21 cellular contexts compared by ENCODE assay signal in genomic region chr3:63984391-63984790, GRCh38. TPM values are rescaled to one million over a fixed set of nuclear protein-coding genes. Genes with fewer than 3 reads are reported as not detected.
A peak's percentile ranks its signal among the peaks of the same experiment; 100 is the strongest.
DNase-seq lines count a peak whose midpoint lies in the region; ATAC-seq, FAIRE-seq and TF ChIP-seq lines count a peak whose summit lies in the region.
"Had no signal": no experiment of that assay in that cellular context is flagged by ENCODE, and none has a peak within 500 bp of the region (broad histone marks: within the 10 kb centered on the region; RNA-seq: fewer than 3 reads in every experiment).

No MANE protein-coding gene starts in this region.

- peaks cover 69% of the 10 kb centered on the region for H3K36me3 Mint-ChIP-seq in activated CD8-positive, alpha-beta memory T cell treated with anti-CD3 and anti-CD28 coated beads, Interleukin-2, amount 10 ng/mL, durations not matched to agents 7 days and 5 days
- peaks cover 72 to 91% of the 10 kb centered on the region in 2 donors for H3K36me3 Mint-ChIP-seq in CD4-positive, alpha-beta memory T cell
- H3K36me3 Mint-ChIP-seq in activated CD8-positive, alpha-beta T cell treated with anti-CD3 and anti-CD28 coated beads for 36 hours (ENCODE audit: low read depth), result peaks cover 62% of the 10 kb centered on the region

- no peaks in the 10 kb centered on the region for H3K27me3 Mint-ChIP-seq in activated CD8-positive, alpha-beta memory T cell treated with anti-CD3 and anti-CD28 coated beads, Interleukin-2, amount 10 ng/mL, durations not matched to agents 7 days and 5 days
- no peaks in the 10 kb centered on the region for H3K27me3 Mint-ChIP-seq in CD4-positive, alpha-beta memory T cell
- H3K27me3 Mint-ChIP-seq in activated CD8-positive, alpha-beta T cell treated with anti-CD3 and anti-CD28 coated beads for 36 hours, result no peaks in the 10 kb centered on the region

- H3K4me1 ChIP-seq in CD4-positive, alpha-beta memory T cell (ENCODE audit: insufficient read depth, low read length), result peaks cover 59% of the 10 kb centered on the region
- H3K4me1 ChIP-seq in keratinocyte (ENCODE audit: control insufficient read depth, extremely low read depth, insufficient read depth, low read length), result peaks cover 19% of the 10 kb centered on the region
- H3K4me1 ChIP-seq in heart left ventricle, result peaks cover 0 to 16% (median 0%) of the 10 kb centered on the region in 12 donors

- no peak overlapping the region for H3K4me2 ChIP-seq in keratinocyte (ENCODE audit: control insufficient read depth, extremely low read depth, insufficient read depth, low read depth, low read length)

- CTCF ChIA-PET in activated CD8-positive, alpha-beta memory T cell treated with anti-CD3 and anti-CD28 coated beads, Interleukin-2, amount 10 ng/mL, durations not matched to agents 7 days and 5 days (lab: Charles Lee), result interaction anchor here (1.2 to 2.5 kb wide), 3 partner anchors 10 to 23 kb away, joined by 3 to 8 read pairs (median 4); no protein-coding TSS in a partner anchor
- CTCF ChIA-PET in CD4-positive, alpha-beta memory T cell (lab: Charles Lee; ENCODE audit: partially characterized antibody), result interaction anchor here (3.9 to 29.4 kb wide), 2 partner anchors 10 to 21 kb away, joined by 31 to 875 read pairs; no protein-coding TSS in a partner anchor
- CTCF ChIA-PET in activated CD8-positive, alpha-beta T cell treated with anti-CD3 and anti-CD28 coated beads for 36 hours (lab: Charles Lee), result interaction anchor here (1.1 to 32.0 kb wide), 4 partner anchors 3 to 39 kb away, joined by 3 to 595 read pairs (median 300); no protein-coding TSS in a partner anchor

- 97 to 100% (median 98%) methylated on average over 3 of the region's 3 CpGs for WGBS in heart left ventricle, 4 donors

- no peak overlapping the region for H2AFZ ChIP-seq in keratinocyte (ENCODE audit: control insufficient read depth, low read length)

- H3K4me1 Mint-ChIP-seq in activated CD8-positive, alpha-beta memory T cell treated with anti-CD3 and anti-CD28 coated beads, Interleukin-2, amount 10 ng/mL, durations not matched to agents 7 days and 5 days, result peaks cover 59% of the 10 kb centered on the region
- H3K4me1 Mint-ChIP-seq in CD4-positive, alpha-beta memory T cell, result peaks cover 46 to 80% (median 67%) of the 10 kb centered on the region in 4 donors
- peaks cover 64% of the 10 kb centered on the region for H3K4me1 Mint-ChIP-seq in activated CD8-positive, alpha-beta T cell treated with anti-CD3 and anti-CD28 coated beads for 36 hours (ENCODE audit: low read depth)

- no peak overlapping the region for H3K4me3 ChIP-seq in CD4-positive, alpha-beta memory T cell (ENCODE audit: low read length in 2 of 2)
- H3K4me3 ChIP-seq in keratinocyte (ENCODE audit: control insufficient read depth in 2 of 3, extremely low read depth in 1 of 3, insufficient read depth in 2 of 3, low read depth in 1 of 3, low read length in 3 of 3) (no peak overlapping the region), heart left ventricle (no peak overlapping the region)

- no peaks in the 10 kb centered on the region for H3K27me3 ChIP-seq in CD4-positive, alpha-beta memory T cell (ENCODE audit: insufficient read depth, low read length)
- no peaks in the 10 kb centered on the region for H3K27me3 ChIP-seq in keratinocyte (ENCODE audit: control insufficient read depth, extremely low read depth, insufficient read depth, low read length)
- no peaks in the 10 kb centered on the region for H3K27me3 ChIP-seq in heart left ventricle

- H3K79me2 ChIP-seq in keratinocyte (ENCODE audit: control insufficient read depth, insufficient read depth, low read length), result peaks cover 2% of the 10 kb centered on the region

- no peak overlapping the region for H3K27ac ChIP-seq in CD4-positive, alpha-beta memory T cell (ENCODE audit: low read depth, low read length)
- H3K27ac ChIP-seq in keratinocyte (ENCODE audit: control insufficient read depth, insufficient read depth, low read length) (no peak overlapping the region), heart left ventricle (no peak overlapping the region)

- intact Hi-C loops in CD4-positive, alpha-beta memory T cell (cut with micrococcal nuclease), result no loop called here
- intact Hi-C loops in activated CD8-positive, alpha-beta T cell treated with anti-CD3 and anti-CD28 coated beads for 36 hours (cut with micrococcal nuclease), result no loop called here
- intact Hi-C loops in heart left ventricle (cut with DNase I), result no loop called here

- H3K9ac ChIP-seq in keratinocyte (ENCODE audit: control insufficient read depth, extremely low read depth, insufficient read depth, low read length), result no peak overlapping the region

- H3K9me1 ChIP-seq in keratinocyte (ENCODE audit: control insufficient read depth, extremely low read depth, insufficient read depth, low read length), result no peaks in the 10 kb centered on the region

- no peaks in the 10 kb centered on the region for H3K9me3 Mint-ChIP-seq in activated CD8-positive, alpha-beta memory T cell treated with anti-CD3 and anti-CD28 coated beads, Interleukin-2, amount 10 ng/mL, durations not matched to agents 7 days and 5 days (ENCODE audit: low read depth)
- H3K9me3 Mint-ChIP-seq in CD4-positive, alpha-beta memory T cell, result peaks cover 0 to 2% (median 0%) of the 10 kb centered on the region in 8 donors
- H3K9me3 Mint-ChIP-seq in activated CD8-positive, alpha-beta T cell treated with anti-CD3 and anti-CD28 coated beads for 36 hours, result no peaks in the 10 kb centered on the region
- H3K9me3 Mint-ChIP-seq: CD14-positive monocyte had no signal

- POLR2A ChIA-PET in CD4-positive, alpha-beta memory T cell (lab: Charles Lee; ENCODE audit: partially characterized antibody), result interaction anchor here (0.9 to 13.9 kb wide), 2 partner anchors 17 to 24 kb away, joined by 3 to 347 read pairs; no protein-coding TSS in a partner anchor
- POLR2A ChIA-PET in activated CD8-positive, alpha-beta T cell treated with anti-CD3 and anti-CD28 coated beads for 36 hours (lab: Charles Lee), result interaction anchor here (0.7 to 1.5 kb wide), 3 partner anchors 14 to 78 kb away, joined by 3 read pairs; no protein-coding TSS in a partner anchor

- no peak overlapping the region for H3K4me3 Mint-ChIP-seq in activated CD8-positive, alpha-beta memory T cell treated with anti-CD3 and anti-CD28 coated beads, Interleukin-2, amount 10 ng/mL, durations not matched to agents 7 days and 5 days
- H3K4me3 Mint-ChIP-seq in CD4-positive, alpha-beta memory T cell, result peak overlapping the region in 2 of 8 donors; percentile 23 to 55
- no peak overlapping the region for H3K4me3 Mint-ChIP-seq in activated CD8-positive, alpha-beta T cell treated with anti-CD3 and anti-CD28 coated beads for 36 hours
- H3K4me3 Mint-ChIP-seq: CD14-positive monocyte had no signal

- FAIRE-seq in keratinocyte (lab: Jason Lieb, UNC), result peak; percentile 23
- FAIRE-seq: D721Med, G401.6, GM12892, GM19239, RCC 7860 had no signal

- peak; percentile 53 for ATAC-seq in activated CD8-positive, alpha-beta memory T cell treated with anti-CD3 and anti-CD28 coated beads, Interleukin-2, amount 10 ng/mL, durations not matched to agents 7 days and 5 days
- peak; percentile 24 for ATAC-seq in activated CD8-positive, alpha-beta T cell treated with anti-CD3 and anti-CD28 coated beads for 36 hours
- no peak for ATAC-seq in GM18870 (IDR thresholded peaks at IDR 0.05; ENCODE audit: unreplicated experiment)
- no peak for ATAC-seq in heart left ventricle

- H3K9me3 ChIP-seq in CD4-positive, alpha-beta memory T cell (ENCODE audit: control insufficient read depth in 1 of 2, low read length in 2 of 2), result no peaks in the 10 kb centered on the region
- H3K9me3 ChIP-seq in keratinocyte (ENCODE audit: control insufficient read depth, low read depth, low read length) (no peaks in the 10 kb centered on the region), heart left ventricle (no peaks in the 10 kb centered on the region)

- dilution Hi-C loops in keratinocyte (cut with MboI; ENCODE audit: extremely low pct_ligation_motif_present, low sequenced_read_pairs), result no loop called here

- H3K36me3 ChIP-seq in CD4-positive, alpha-beta memory T cell (ENCODE audit: insufficient read depth, low read length), result peaks cover 81% of the 10 kb centered on the region
- peaks cover 34 to 37% of the 10 kb centered on the region in 2 experiments for H3K36me3 ChIP-seq in keratinocyte (ENCODE audit: control insufficient read depth in 2 of 2, extremely low read depth in 1 of 2, insufficient read depth in 2 of 2, low read length in 2 of 2)
- H3K36me3 ChIP-seq in heart left ventricle, result peaks cover 0 to 97% (median 92%) of the 10 kb centered on the region in 9 donors

- no peak for TF ChIP-seq POLR2A in heart left ventricle (IDR thresholded peaks at IDR 0.05)

- no peak for DNase-seq in activated CD8-positive, alpha-beta memory T cell treated with anti-CD3 and anti-CD28 coated beads, Interleukin-2, amount 10 ng/mL, durations not matched to agents 7 days and 5 days
- DNase-seq in activated CD8-positive, alpha-beta memory T cell treated with anti-CD3 and anti-CD28 coated beads, Interleukin-2, amount 50 U/mL, for 4 hours, result no peak
- no peak for DNase-seq in CD4-positive, alpha-beta memory T cell
- DNase-seq in activated CD8-positive, alpha-beta T cell treated with anti-CD3 and anti-CD28 coated beads for 36 hours, result no peak
- DNase-seq in keratinocyte (ENCODE audit: low read depth, low spot score) (no peak), heart left ventricle (no peak), NCI-H82 treated with DMSO at 0.1 percent for 48 hours (lab: John Stamatoyannopoulos, UW; ENCODE audit: unreplicated experiment) (no peak)
- DNase-seq: DMS79 treated with DMSO at 0.1 percent for 48 hours, HCEC 1CT, IMR-90, Kasumi-1, NCI-H2029, NCI-H2171 treated with DMSO at 0.1 percent for 48 hours, NCI-H82 had no signal

- H4K20me1 ChIP-seq in keratinocyte (ENCODE audit: control insufficient read depth, extremely low read depth, insufficient read depth, low read length), result no peaks in the 10 kb centered on the region

- peak overlapping the region; percentile 80 for H3K27ac Mint-ChIP-seq in activated CD8-positive, alpha-beta memory T cell treated with anti-CD3 and anti-CD28 coated beads, Interleukin-2, amount 10 ng/mL, durations not matched to agents 7 days and 5 days
- peak overlapping the region; percentile 25 to 93 (median 57) for H3K27ac Mint-ChIP-seq in CD4-positive, alpha-beta memory T cell
- H3K27ac Mint-ChIP-seq in activated CD8-positive, alpha-beta T cell treated with anti-CD3 and anti-CD28 coated beads for 36 hours, result peak overlapping the region; percentile 53

- TF ChIP-seq CTCF in activated CD8-positive, alpha-beta T cell treated with anti-CD3 and anti-CD28 coated beads for 36 hours (IDR thresholded peaks at IDR 0.05), result no peak
- no peak for TF ChIP-seq CTCF in keratinocyte (optimal IDR thresholded peaks at IDR 0.05 in 1 of 3, IDR thresholded peaks at IDR 0.05 in 1 of 3, conservative IDR thresholded peaks at IDR 0.05 in 1 of 3; ENCODE audit: extremely low read depth in 1 of 3, insufficient read depth in 2 of 3, low read length in 3 of 3)
- TF ChIP-seq CTCF in heart left ventricle (IDR thresholded peaks at IDR 0.05), result no peak

RNA-seq across cellular contexts. Expression of gene PSMD6, which starts 38.9 kb away (rescaled TPM):
- total RNA-seq in activated CD8-positive, alpha-beta memory T cell treated with anti-CD3 and anti-CD28 coated beads, Interleukin-2, amount 10 ng/mL, durations not matched to agents 7 days and 5 days, result 10 to 100 TPM; 68.0 to 94.9 TPM
- 10 to 100 TPM; 65.7 to 68.1 TPM for total RNA-seq in CD4-positive, alpha-beta memory T cell
- 100 to 1,000 TPM; 127 to 152 TPM for polyA plus RNA-seq in CD4-positive, alpha-beta memory T cell
- total RNA-seq in activated CD8-positive, alpha-beta T cell treated with anti-CD3 and anti-CD28 coated beads for 36 hours, result 100 to 1,000 TPM; 110 to 113 TPM
- polyA plus RNA-seq in keratinocyte (64.8 to 100 TPM (median 95.2 TPM) in 3 replicates), heart left ventricle (100 to 1,000 TPM in 1 of 2 donors, 10 to 100 TPM in 1; 60.1 to 128 TPM)
- polyA plus RNA-seq in keratinocyte (2011; ENCODE audit: low read depth), result 186 TPM
- 77.2 and 96.3 TPM in 2 replicates for polyA plus RNA-seq in keratinocyte (2011; cell fraction: cytosol; rRNA removed)
- polyA plus RNA-seq in keratinocyte (2011; cell fraction: nucleus; rRNA removed), result 70.0 and 91.4 TPM in 2 replicates
- 105 and 115 TPM in 2 replicates for polyA plus RNA-seq in keratinocyte (2012; ENCODE audit: low replicate concordance)
- 10.8 to 69.2 TPM (median 31.4 TPM) in 3 replicates for polyA minus RNA-seq in keratinocyte
- polyA minus RNA-seq in keratinocyte (2011; cell fraction: cytosol; rRNA and poly(A)+ RNA removed), result 59.3 TPM
- 29.0 and 40.0 TPM in 2 replicates for polyA minus RNA-seq in keratinocyte (2011; cell fraction: nucleus; rRNA and poly(A)+ RNA removed)
- total RNA-seq in heart left ventricle, result 10 to 100 TPM; 69.1 to 91.1 (median 82.5) TPM

Comparison
In these comparisons a context has a peak if more than half of its experiments do, and no peak if none do; other contexts are left out.
1. ATAC-seq: peak in activated CD8-positive, alpha-beta memory T cell treated with anti-CD3 and anti-CD28 coated beads, Interleukin-2, amount 10 ng/mL, durations not matched to agents 7 days and 5 days (single experiment) and activated CD8-positive, alpha-beta T cell treated with anti-CD3 and anti-CD28 coated beads for 36 hours (single experiment); none in GM18870 (single experiment) and heart left ventricle (0 of 4).
2. Peak in every context shown above with its lines, with median percentiles within 50 percentile points of each other: H3K27ac Mint-ChIP-seq.